In genomic region chr2:9573013-9573708, GRCh38 we compare ENCODE assay signal across 17 cellular contexts. TPM values are rescaled to one million over a fixed set of nuclear protein-coding genes. Genes with fewer than 3 reads are reported as not detected.
DNase-seq lines count a peak whose midpoint lies in the region; ATAC-seq, FAIRE-seq and TF ChIP-seq lines count a peak whose summit lies in the region.
"Had no signal": no experiment of that assay in that cellular context is flagged by ENCODE, and none has a peak within 500 bp of the region (broad histone marks: within the 10 kb centered on the region; RNA-seq: fewer than 3 reads in every experiment).

No MANE protein-coding gene starts in this region.

- no peak overlapping the region for H3K4me3 Mint-ChIP-seq in activated naive CD4-positive, alpha-beta T cell treated with anti-CD3 and anti-CD28 coated beads, Interleukin-2, amount 10 ng/mL, durations not matched to agents 7 days and 5 days
- no peak overlapping the region for H3K4me3 Mint-ChIP-seq in WTC11
- H3K4me3 Mint-ChIP-seq: natural killer cell had no signal

- no peaks in the 10 kb centered on the region for H3K9me3 ChIP-seq in RWPE2 (ENCODE audit: severe bottlenecking)
- no peaks in the 10 kb centered on the region for H3K9me3 ChIP-seq in subcutaneous abdominal adipose tissue (ENCODE audit: control insufficient read depth in 5 of 5, low read length in 5 of 5)
- no peaks in the 10 kb centered on the region for H3K9me3 ChIP-seq in stomach
- no peaks in the 10 kb centered on the region for H3K9me3 ChIP-seq in pancreas
- H3K9me3 ChIP-seq: heart left ventricle had no signal

- H3K4me1 ChIP-seq in RWPE2 (ENCODE audit: insufficient read depth, poor library complexity, severe bottlenecking) (no peaks in the 10 kb centered on the region), subcutaneous abdominal adipose tissue (ENCODE audit: control insufficient read depth in 5 of 5, insufficient read depth in 5 of 5, low read length in 5 of 5) (peaks cover 0 to 16% (median 5%) of the 10 kb centered on the region in 5 donors), stomach (no peaks in the 10 kb centered on the region), pancreas (peaks cover 0 to 4% (median 0%) of the 10 kb centered on the region in 3 donors)

- H3K27me3 ChIP-seq in RWPE2 (ENCODE audit: insufficient read depth, poor library complexity, severe bottlenecking) = no peaks in the 10 kb centered on the region
- no peaks in the 10 kb centered on the region for H3K27me3 ChIP-seq in subcutaneous abdominal adipose tissue (ENCODE audit: control insufficient read depth in 5 of 5, insufficient read depth in 4 of 5, low read length in 5 of 5)
- H3K27me3 ChIP-seq in stomach = no peaks in the 10 kb centered on the region
- H3K27me3 ChIP-seq in pancreas = no peaks in the 10 kb centered on the region
- H3K27me3 ChIP-seq: heart left ventricle had no signal

- DNase-seq in activated naive CD4-positive, alpha-beta T cell treated with anti-CD3 and anti-CD28 coated beads, Interleukin-2, amount 50 U/mL, for 72 hours (ENCODE audit: low spot score in 2 of 2) = no peak
- DNase-seq in activated naive CD4-positive, alpha-beta T cell treated with anti-CD3 and anti-CD28 coated beads, Interleukin-2, amount 10 ng/mL, durations not matched to agents 7 days and 5 days = no peak
- DNase-seq in RWPE2 (ENCODE audit: low spot score) (no peak), fibroblast of mammary gland (ENCODE audit: low read depth) (peak; percentile 61), WTC11 (ENCODE audit: low spot score) (no peak), stomach (no peak), pancreas (no peak)
- DNase-seq: activated CD4-positive, alpha-beta T cell treated with anti-CD3 and anti-CD28 coated beads, Interleukin-2, amount 50 U/mL, for 48 hours; activated gamma-delta T cell treated with Interleukin-2 at 50 U/mL for 16 hours; heart left ventricle; natural killer cell; NCI-H1092 treated with DMSO at 0.1 percent for 48 hours; NCI-H446; right cardiac atrium; T-helper 9 cell had no signal

- CTCF ChIA-PET in activated naive CD4-positive, alpha-beta T cell treated with anti-CD3 and anti-CD28 coated beads, Interleukin-2, amount 10 ng/mL, durations not matched to agents 7 days and 5 days (lab: Charles Lee) = no interaction called here
- CTCF ChIA-PET in WTC11 (lab: Charles Lee) = interaction anchor here (1.3 kb wide), 1 partner anchor 18 kb away, joined by 9 read pairs; the partner anchor contains the start of gene ADAM17

- 91 to 97% (median 95%) methylated on average over 1 of the region's 1 CpG for WGBS in stomach, 5 donors
- WGBS in pancreas, 2 donors = 80 to 96% methylated on average over 1 of the region's 1 CpG

- TF ChIP-seq CTCF in RWPE2 (IDR thresholded peaks at IDR 0.05; ENCODE audit: poor library complexity, severe bottlenecking) = no peak
- no peak for TF ChIP-seq CTCF in fibroblast of mammary gland (conservative IDR thresholded peaks at IDR 0.05; ENCODE audit: control insufficient read depth, insufficient read depth, low read depth, low read length)
- TF ChIP-seq CTCF in WTC11 (IDR thresholded peaks at IDR 0.05) = no peak
- TF ChIP-seq CTCF in stomach (IDR thresholded peaks at IDR 0.05) = no peak
- no peak for TF ChIP-seq CTCF in pancreas (IDR thresholded peaks at IDR 0.05)

- peaks cover 4% of the 10 kb centered on the region for H3K4me1 Mint-ChIP-seq in activated naive CD4-positive, alpha-beta T cell treated with anti-CD3 and anti-CD28 coated beads, Interleukin-2, amount 10 ng/mL, durations not matched to agents 7 days and 5 days
- H3K4me1 Mint-ChIP-seq in WTC11 = no peaks in the 10 kb centered on the region

- TF ChIP-seq POLR2A in stomach (IDR thresholded peaks at IDR 0.05) = no peak

- ATAC-seq in activated naive CD4-positive, alpha-beta T cell treated with anti-CD3 and anti-CD28 coated beads, Interleukin-2, amount 50 U/mL, for 72 hours = peak; percentile 10 to 90
- ATAC-seq in RWPE2 (ENCODE audit: low read depth) (peak; percentile 28; the same call in 1 of the 3 replicates), WTC11 (no peak), pancreas (no peak)

- POLR2A ChIA-PET in WTC11 (lab: Charles Lee) = no interaction called here

- H3K4me3 ChIP-seq in RWPE2 (ENCODE audit: severe bottlenecking) (no peak overlapping the region), fibroblast of mammary gland (ENCODE audit: control insufficient read depth, low read depth, low read length) (no peak overlapping the region), subcutaneous abdominal adipose tissue (ENCODE audit: low read depth in 1 of 5, low read length in 5 of 5) (no peak overlapping the region), stomach (no peak overlapping the region), pancreas (no peak overlapping the region)
- H3K4me3 ChIP-seq: heart left ventricle had no signal

- no peaks in the 10 kb centered on the region for H3K36me3 Mint-ChIP-seq in activated naive CD4-positive, alpha-beta T cell treated with anti-CD3 and anti-CD28 coated beads, Interleukin-2, amount 50 U/mL, for 72 hours
- no peaks in the 10 kb centered on the region for H3K36me3 Mint-ChIP-seq in activated naive CD4-positive, alpha-beta T cell treated with anti-CD3 and anti-CD28 coated beads, Interleukin-2, amount 10 ng/mL, durations not matched to agents 7 days and 5 days
- H3K36me3 Mint-ChIP-seq in WTC11 = no peaks in the 10 kb centered on the region
- H3K36me3 Mint-ChIP-seq: natural killer cell had no signal

- no peak for FAIRE-seq in pancreas (lab: Jason Lieb, UNC)
- FAIRE-seq: D721Med had no signal

- H3K9ac ChIP-seq in subcutaneous abdominal adipose tissue (ENCODE audit: low read length in 5 of 5) = no peak overlapping the region

- no peak for TF ChIP-seq EP300 in stomach (IDR thresholded peaks at IDR 0.05)

- no peak overlapping the region for H3K27ac Mint-ChIP-seq in activated naive CD4-positive, alpha-beta T cell treated with anti-CD3 and anti-CD28 coated beads, Interleukin-2, amount 50 U/mL, for 72 hours
- no peak overlapping the region for H3K27ac Mint-ChIP-seq in activated naive CD4-positive, alpha-beta T cell treated with anti-CD3 and anti-CD28 coated beads, Interleukin-2, amount 10 ng/mL, durations not matched to agents 7 days and 5 days
- no peak overlapping the region for H3K27ac Mint-ChIP-seq in WTC11
- H3K27ac Mint-ChIP-seq: natural killer cell had no signal

- H3K36me3 ChIP-seq in RWPE2 (ENCODE audit: low read depth) (no peaks in the 10 kb centered on the region), subcutaneous abdominal adipose tissue (ENCODE audit: control insufficient read depth in 5 of 5, insufficient read depth in 5 of 5, low read length in 5 of 5) (no peaks in the 10 kb centered on the region), stomach (no peaks in the 10 kb centered on the region), pancreas (no peaks in the 10 kb centered on the region)
- H3K36me3 ChIP-seq: heart left ventricle had no signal

- H3K9me3 Mint-ChIP-seq in activated naive CD4-positive, alpha-beta T cell treated with anti-CD3 and anti-CD28 coated beads, Interleukin-2, amount 50 U/mL, for 72 hours = no peaks in the 10 kb centered on the region
- H3K9me3 Mint-ChIP-seq in activated naive CD4-positive, alpha-beta T cell treated with anti-CD3 and anti-CD28 coated beads, Interleukin-2, amount 10 ng/mL, durations not matched to agents 7 days and 5 days = no peaks in the 10 kb centered on the region
- no peaks in the 10 kb centered on the region for H3K9me3 Mint-ChIP-seq in WTC11
- H3K9me3 Mint-ChIP-seq: natural killer cell had no signal

- no peaks in the 10 kb centered on the region for H3K27me3 Mint-ChIP-seq in activated naive CD4-positive, alpha-beta T cell treated with anti-CD3 and anti-CD28 coated beads, Interleukin-2, amount 10 ng/mL, durations not matched to agents 7 days and 5 days
- no peaks in the 10 kb centered on the region for H3K27me3 Mint-ChIP-seq in WTC11 (ENCODE audit: low read depth)

- H3K27ac ChIP-seq in RWPE2 (ENCODE audit: poor library complexity, severe bottlenecking) (no peak overlapping the region), subcutaneous abdominal adipose tissue (ENCODE audit: low read depth, low read length) (peak overlapping the region; percentile 21), stomach (no peak overlapping the region), pancreas (no peak overlapping the region)

- intact Hi-C loops in stomach (cut with DNase I; ENCODE audit: low total_unique reads) (no loop called here), pancreas (cut with DNase I) (no loop called here)

TF ChIP-seq in WTC11, 78 proteins besides CTCF, POLR2A, EP300 and RAD21 (continues in another document):
- TF ChIP-seq, protein P1, sequence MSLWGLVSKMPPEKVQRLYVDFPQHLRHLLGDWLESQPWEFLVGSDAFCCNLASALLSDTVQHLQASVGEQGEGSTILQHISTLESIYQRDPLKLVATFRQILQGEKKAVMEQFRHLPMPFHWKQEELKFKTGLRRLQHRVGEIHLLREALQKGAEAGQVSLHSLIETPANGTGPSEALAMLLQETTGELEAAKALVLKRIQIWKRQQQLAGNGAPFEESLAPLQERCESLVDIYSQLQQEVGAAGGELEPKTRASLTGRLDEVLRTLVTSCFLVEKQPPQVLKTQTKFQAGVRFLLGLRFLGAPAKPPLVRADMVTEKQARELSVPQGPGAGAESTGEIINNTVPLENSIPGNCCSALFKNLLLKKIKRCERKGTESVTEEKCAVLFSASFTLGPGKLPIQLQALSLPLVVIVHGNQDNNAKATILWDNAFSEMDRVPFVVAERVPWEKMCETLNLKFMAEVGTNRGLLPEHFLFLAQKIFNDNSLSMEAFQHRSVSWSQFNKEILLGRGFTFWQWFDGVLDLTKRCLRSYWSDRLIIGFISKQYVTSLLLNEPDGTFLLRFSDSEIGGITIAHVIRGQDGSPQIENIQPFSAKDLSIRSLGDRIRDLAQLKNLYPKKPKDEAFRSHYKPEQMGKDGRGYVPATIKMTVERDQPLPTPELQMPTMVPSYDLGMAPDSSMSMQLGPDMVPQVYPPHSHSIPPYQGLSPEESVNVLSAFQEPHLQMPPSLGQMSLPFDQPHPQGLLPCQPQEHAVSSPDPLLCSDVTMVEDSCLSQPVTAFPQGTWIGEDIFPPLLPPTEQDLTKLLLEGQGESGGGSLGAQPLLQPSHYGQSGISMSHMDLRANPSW (CRISPR knock-in tag; conservative IDR thresholded peaks at IDR 0.05; ENCODE audit: low read depth) = no peak
- TF ChIP-seq TEAD4 (CRISPR knock-in tag; IDR thresholded peaks at IDR 0.05) = no peak
- no peak for TF ChIP-seq ZNF121 (CRISPR knock-in tag; IDR thresholded peaks at IDR 0.05)
- no peak for TF ChIP-seq ZNF232 (CRISPR knock-in tag; IDR thresholded peaks at IDR 0.05)

RNA-seq across cellular contexts. Expression of gene ADAM17, which starts 17.5 kb away (rescaled TPM):
- total RNA-seq in activated naive CD4-positive, alpha-beta T cell treated with anti-CD3 and anti-CD28 coated beads, Interleukin-2, amount 50 U/mL, for 72 hours = 10 to 100 TPM; 14.4 to 36.5 TPM
- 23.5 to 25.9 TPM (median 25.5 TPM) in 3 replicates for total RNA-seq in WTC11 (2021)
- 10 to 100 TPM; 11.7 to 46.1 (median 24.1) TPM for total RNA-seq in stomach
- 1 to 10 TPM; 4.0 to 5.7 (median 5.5) TPM for polyA plus RNA-seq in stomach
- 10 to 100 TPM in 2 of 6 donors, 1 to 10 TPM in 4; 6.3 to 18.8 (median 7.8) TPM for total RNA-seq in pancreas
- 1 to 10 TPM; 4.6 to 6.2 TPM for polyA plus RNA-seq in pancreas

RNA-seq across cellular contexts. Expression of gene YWHAQ, which starts 57.6 kb away (rescaled TPM):
- 100 to 1,000 TPM; 225 to 256 TPM for total RNA-seq in activated naive CD4-positive, alpha-beta T cell treated with anti-CD3 and anti-CD28 coated beads, Interleukin-2, amount 50 U/mL, for 72 hours
- 394 to 395 TPM (median 395 TPM) in 3 replicates for total RNA-seq in WTC11 (2021)
- total RNA-seq in stomach = 100 to 1,000 TPM; 104 to 226 (median 147) TPM
- 100 to 1,000 TPM; 123 to 213 (median 209) TPM for polyA plus RNA-seq in stomach
- total RNA-seq in pancreas = 100 to 1,000 TPM; 127 to 170 (median 161) TPM
- 100 to 1,000 TPM in 1 of 2 donors, 10 to 100 TPM in 1; 70.1 to 131 TPM for polyA plus RNA-seq in pancreas

Comparison
In these comparisons a context has a peak if more than half of its experiments do, and no peak if none do; other contexts are left out.
1. ATAC-seq: peak in activated naive CD4-positive, alpha-beta T cell treated with anti-CD3 and anti-CD28 coated beads, Interleukin-2, amount 50 U/mL, for 72 hours (2 of 2) and RWPE2 (single experiment); none in WTC11 (single experiment) and pancreas (0 of 4).